Comparison of ENCODE assay signal across 10 cellular contexts in genomic region chr17:40584950-40585349, GRCh38. TPM values are rescaled to one million over a fixed set of nuclear protein-coding genes. Genes with fewer than 3 reads are reported as not detected.
DNase-seq lines count a peak whose midpoint lies in the region; ATAC-seq, FAIRE-seq and TF ChIP-seq lines count a peak whose summit lies in the region.
"Not testable (repeated sequence)": the region's sequence is repeated elsewhere in the genome, so short reads cannot be mapped to it uniquely, and the experiment has no call there.
"Had no signal": no experiment of that assay in that cellular context is flagged by ENCODE, and none has a peak within 500 bp of the region (broad histone marks: within the 10 kb centered on the region; RNA-seq: fewer than 3 reads in every experiment).

No MANE protein-coding gene starts in this region.

- FAIRE-seq in K562 (lab: Jason Lieb, UNC): not testable (repeated sequence)

- not testable (repeated sequence) for H3K9me3 ChIP-seq in CD4-positive, alpha-beta memory T cell (ENCODE audit: control insufficient read depth in 1 of 2, low read length in 2 of 2); T-helper 17 cell (ENCODE audit: control insufficient read depth, low read length, poor library complexity, severe bottlenecking); K562 (replicated peaks; ENCODE audit: control insufficient read depth, insufficient read depth, low read depth, low read length)

- not testable (repeated sequence) for H4K20me1 ChIP-seq in K562 (replicated peaks; ENCODE audit: control insufficient read depth, insufficient read depth, low read length)

- peaks cover 78% of the 10 kb centered on the region for H3K4me1 ChIP-seq in CD4-positive, alpha-beta memory T cell (ENCODE audit: insufficient read depth, low read length)
- H3K4me1 ChIP-seq in K562 (replicated peaks in 1 of 2; ENCODE audit: control insufficient read depth in 2 of 2, insufficient read depth in 2 of 2, low read length in 2 of 2): not testable (repeated sequence)

- BruUV-seq in K562 (replicated peaks; lab: Mats Ljungman, UMichigan): not testable (repeated sequence)

- not testable (repeated sequence) for H3K9ac ChIP-seq in K562 (ENCODE audit: insufficient read depth in 1 of 2, low read depth in 2 of 2, low read length in 2 of 2)

- not testable (repeated sequence) for H3K4me3 ChIP-seq in CD4-positive, alpha-beta memory T cell (ENCODE audit: low read length in 2 of 2); K562

- not testable (repeated sequence) for TF ChIP-seq RAD21 in K562 (CRISPR knock-in tag; conservative IDR thresholded peaks at IDR 0.05 in 1 of 2, IDR thresholded peaks at IDR 0.05 in 1 of 2)

- not testable (repeated sequence) for H3K27ac ChIP-seq in CD4-positive, alpha-beta memory T cell (ENCODE audit: low read depth, low read length); K562 (ENCODE audit: extremely low read depth, low read depth, low read length)

- 0% methylated on average over 2 of the region's 2 CpGs for WGBS in K562 (ENCODE audit: insufficient coverage, low coverage, missing lambda C conversion rate)

- H3K27ac Mint-ChIP-seq in CD4-positive, alpha-beta memory T cell: peak overlapping the region; percentile 12 to 84 (median 63)
- peak overlapping the region; percentile 25 for H3K27ac Mint-ChIP-seq in T-helper 17 cell
- peak overlapping the region; percentile 61 for H3K27ac Mint-ChIP-seq in activated CD8-positive, alpha-beta T cell treated with anti-CD3 and anti-CD28 coated beads for 36 hours
- H3K27ac Mint-ChIP-seq in activated naive CD8-positive, alpha-beta T cell: peak overlapping the region; percentile 87
- H3K27ac Mint-ChIP-seq in naive thymus-derived CD8-positive, alpha-beta T cell: peak overlapping the region; percentile 88 to 99 (median 96)
- peak overlapping the region; percentile 42 for H3K27ac Mint-ChIP-seq in stimulated activated naive CD8-positive, alpha-beta T cell treated with anti-CD3 and anti-CD28 coated beads, Interleukin-15, Interleukin-2, amounts not matched to agents 100 ng/mL and 50 ng/mL, for 24 hours

- not testable (repeated sequence) for H3K27me3 Mint-ChIP-seq in CD4-positive, alpha-beta memory T cell; T-helper 17 cell; activated CD8-positive, alpha-beta T cell treated with anti-CD3 and anti-CD28 coated beads for 36 hours; activated naive CD8-positive, alpha-beta T cell; naive thymus-derived CD8-positive, alpha-beta T cell; stimulated activated naive CD8-positive, alpha-beta T cell treated with anti-CD3 and anti-CD28 coated beads, Interleukin-15, Interleukin-2, amounts not matched to agents 100 ng/mL and 50 ng/mL, for 24 hours

- ATAC-seq in T-helper 17 cell; activated CD8-positive, alpha-beta T cell treated with anti-CD3 and anti-CD28 coated beads for 36 hours; K562; naive thymus-derived CD8-positive, alpha-beta T cell: not testable (repeated sequence)

- peaks cover 65 to 97% (median 81%) of the 10 kb centered on the region in 4 donors for H3K4me1 Mint-ChIP-seq in CD4-positive, alpha-beta memory T cell
- H3K4me1 Mint-ChIP-seq in T-helper 17 cell: peaks cover 45% of the 10 kb centered on the region
- H3K4me1 Mint-ChIP-seq in activated CD8-positive, alpha-beta T cell treated with anti-CD3 and anti-CD28 coated beads for 36 hours (ENCODE audit: low read depth): peaks cover 91% of the 10 kb centered on the region
- peaks cover 94% of the 10 kb centered on the region for H3K4me1 Mint-ChIP-seq in activated naive CD8-positive, alpha-beta T cell (ENCODE audit: low read depth)
- peaks cover 67 to 97% (median 96%) of the 10 kb centered on the region in 4 donors for H3K4me1 Mint-ChIP-seq in naive thymus-derived CD8-positive, alpha-beta T cell
- peaks cover 98% of the 10 kb centered on the region for H3K4me1 Mint-ChIP-seq in stimulated activated naive CD8-positive, alpha-beta T cell treated with anti-CD3 and anti-CD28 coated beads, Interleukin-15, Interleukin-2, amounts not matched to agents 100 ng/mL and 50 ng/mL, for 24 hours (ENCODE audit: low read depth)

- not testable (repeated sequence) for H3K4me2 ChIP-seq in K562 (ENCODE audit: insufficient read depth, low read length)

- in situ Hi-C loops in K562 (cut with MboI): not testable (repeated sequence)

- not testable (repeated sequence) for H2AFZ ChIP-seq in K562 (ENCODE audit: low read depth, low read length)

- not testable (repeated sequence) for DNase-seq in CD4-positive, alpha-beta memory T cell; T-helper 17 cell; activated CD8-positive, alpha-beta T cell treated with anti-CD3 and anti-CD28 coated beads for 36 hours; K562 (ENCODE audit: extremely low read depth in 1 of 4, low spot score in 3 of 4); naive thymus-derived CD8-positive, alpha-beta T cell

- H3K36me3 ChIP-seq in CD4-positive, alpha-beta memory T cell (ENCODE audit: insufficient read depth, low read length); K562 (ENCODE audit: control insufficient read depth, insufficient read depth, low read length): not testable (repeated sequence)

- not testable (repeated sequence) for TF ChIP-seq CTCF in activated CD8-positive, alpha-beta T cell treated with anti-CD3 and anti-CD28 coated beads for 36 hours (IDR thresholded peaks at IDR 0.05); K562 (IDR thresholded peaks at IDR 0.05 in 2 of 3, conservative IDR thresholded peaks at IDR 0.05 in 1 of 3; ENCODE audit: insufficient read depth in 2 of 3, low read depth in 1 of 3, low read length in 3 of 3)

- H3K4me3 Mint-ChIP-seq in CD4-positive, alpha-beta memory T cell: peak overlapping the region in 4 of 8 donors; percentile 2 to 39 (median 12)
- not testable (repeated sequence) for H3K4me3 Mint-ChIP-seq in T-helper 17 cell; activated CD8-positive, alpha-beta T cell treated with anti-CD3 and anti-CD28 coated beads for 36 hours; stimulated activated naive CD8-positive, alpha-beta T cell treated with anti-CD3 and anti-CD28 coated beads, Interleukin-15, Interleukin-2, amounts not matched to agents 100 ng/mL and 50 ng/mL, for 24 hours
- H3K4me3 Mint-ChIP-seq in activated naive CD8-positive, alpha-beta T cell: peak overlapping the region; percentile 56
- H3K4me3 Mint-ChIP-seq in naive thymus-derived CD8-positive, alpha-beta T cell: peak overlapping the region in 7 of 10 donors; percentile 8 to 72 (median 57)

- H3K79me2 ChIP-seq in K562 (ENCODE audit: control insufficient read depth, insufficient read depth, low read length): not testable (repeated sequence)

- not testable (repeated sequence) for TF ChIP-seq POLR2A in K562 (conservative IDR thresholded peaks at IDR 0.05)

- H3K9me1 ChIP-seq in K562 (ENCODE audit: control insufficient read depth, insufficient read depth, low read length): not testable (repeated sequence)

- H3K36me3 Mint-ChIP-seq in CD4-positive, alpha-beta memory T cell: peaks cover 8 to 18% of the 10 kb centered on the region in 2 donors
- H3K36me3 Mint-ChIP-seq in T-helper 17 cell (ENCODE audit: low read depth): not testable (repeated sequence)
- peaks cover 50% of the 10 kb centered on the region for H3K36me3 Mint-ChIP-seq in activated CD8-positive, alpha-beta T cell treated with anti-CD3 and anti-CD28 coated beads for 36 hours (ENCODE audit: low read depth)
- peaks cover 27% of the 10 kb centered on the region for H3K36me3 Mint-ChIP-seq in activated naive CD8-positive, alpha-beta T cell
- peaks cover 0 to 15% (median 12%) of the 10 kb centered on the region in 3 donors for H3K36me3 Mint-ChIP-seq in naive thymus-derived CD8-positive, alpha-beta T cell
- H3K36me3 Mint-ChIP-seq in stimulated activated naive CD8-positive, alpha-beta T cell treated with anti-CD3 and anti-CD28 coated beads, Interleukin-15, Interleukin-2, amounts not matched to agents 100 ng/mL and 50 ng/mL, for 24 hours (ENCODE audit: low read depth): peaks cover 23% of the 10 kb centered on the region

- intact Hi-C loops in CD4-positive, alpha-beta memory T cell (cut with micrococcal nuclease); activated CD8-positive, alpha-beta T cell treated with anti-CD3 and anti-CD28 coated beads for 36 hours (cut with micrococcal nuclease); K562 (cut with micrococcal nuclease): not testable (repeated sequence)

- POLR2A ChIA-PET in CD4-positive, alpha-beta memory T cell (lab: Charles Lee; ENCODE audit: partially characterized antibody): interaction anchor here (1.1 to 5.9 kb wide), 2 partner anchors 20 kb away, joined by 4 to 166 read pairs; partner anchors contain the start of gene CCR7
- POLR2A ChIA-PET in activated CD8-positive, alpha-beta T cell treated with anti-CD3 and anti-CD28 coated beads for 36 hours (lab: Charles Lee); K562 (lab: Yijun Ruan, JAX): not testable (repeated sequence)
- POLR2A ChIA-PET in naive thymus-derived CD8-positive, alpha-beta T cell (lab: Charles Lee): interaction anchor here (0.6 to 14.2 kb wide), 9 partner anchors 9 to 169 kb away, joined by 3 to 481 read pairs (median 7); partner anchors contain the start of gene CCR7

- not testable (repeated sequence) for TF ChIP-seq EP300 in K562 (IDR thresholded peaks at IDR 0.05; ENCODE audit: low read length)

- CTCF ChIA-PET in CD4-positive, alpha-beta memory T cell (lab: Charles Lee; ENCODE audit: partially characterized antibody): interaction anchor here (1.0 to 1.8 kb wide), 3 partner anchors 23 to 35 kb away, joined by 4 to 6 read pairs (median 5); no protein-coding TSS in a partner anchor
- CTCF ChIA-PET in activated CD8-positive, alpha-beta T cell treated with anti-CD3 and anti-CD28 coated beads for 36 hours (lab: Charles Lee): interaction anchor here (1.0 to 1.7 kb wide), 3 partner anchors 16 to 35 kb away, joined by 3 to 6 read pairs (median 3); no protein-coding TSS in a partner anchor
- CTCF ChIA-PET in K562 (lab: Yijun Ruan, JAX; ENCODE audit: low intra/inter-chr PET ratio): not testable (repeated sequence)

- peaks cover 0 to 30% (median 23%) of the 10 kb centered on the region in 8 donors for H3K9me3 Mint-ChIP-seq in CD4-positive, alpha-beta memory T cell
- H3K9me3 Mint-ChIP-seq in activated CD8-positive, alpha-beta T cell treated with anti-CD3 and anti-CD28 coated beads for 36 hours: peaks cover 51% of the 10 kb centered on the region
- peaks cover 22% of the 10 kb centered on the region for H3K9me3 Mint-ChIP-seq in activated naive CD8-positive, alpha-beta T cell (ENCODE audit: low read depth)
- H3K9me3 Mint-ChIP-seq in naive thymus-derived CD8-positive, alpha-beta T cell: peaks cover 0 to 40% (median 20%) of the 10 kb centered on the region in 9 donors
- peaks cover 35% of the 10 kb centered on the region for H3K9me3 Mint-ChIP-seq in stimulated activated naive CD8-positive, alpha-beta T cell treated with anti-CD3 and anti-CD28 coated beads, Interleukin-15, Interleukin-2, amounts not matched to agents 100 ng/mL and 50 ng/mL, for 24 hours

- not testable (repeated sequence) for H3K27me3 ChIP-seq in CD4-positive, alpha-beta memory T cell (ENCODE audit: insufficient read depth, low read length); K562 (ENCODE audit: control insufficient read depth in 2 of 2, insufficient read depth in 2 of 2, low read length in 2 of 2)

RNA-seq across cellular contexts. Expression of gene CCR7, which starts 19.7 kb away (rescaled TPM):
- total RNA-seq in CD4-positive, alpha-beta memory T cell: 100 to 1,000 TPM; 268 to 269 TPM
- 100 to 1,000 TPM; 436 to 502 TPM for polyA plus RNA-seq in CD4-positive, alpha-beta memory T cell
- total RNA-seq in T-helper 17 cell (100 to 1,000 TPM; 165 to 182 TPM), K562 (2014; rRNA removed) (0.14 and 0.33 TPM in 2 replicates), K562 (2014; rRNA removed; fragmentation: Illumina TruSeq; extraction: Trizol) (0.13 and 0.22 TPM in 2 replicates), K562 (2015; rRNA removed; fragmentation: Illumina TruSeq; extraction: Trizol) (0.30 and 0.51 TPM in 2 replicates), K562 (2021) (1.1 and 1.3 TPM in 2 replicates)
- total RNA-seq in activated CD8-positive, alpha-beta T cell treated with anti-CD3 and anti-CD28 coated beads for 36 hours: 100 to 1,000 TPM; 297 to 302 TPM
- total RNA-seq in K562 (2011; cell fraction: chromatin; rRNA removed; ENCODE audit: low replicate concordance): 0.62 and 2.8 TPM in 2 replicates
- total RNA-seq in K562 (2011; cell fraction: nucleolus; rRNA removed): 1.6 and 2.2 TPM in 2 replicates
- 1.1 and 1.2 TPM in 2 replicates for total RNA-seq in K562 (2011; cell fraction: nucleoplasm; rRNA removed)
- polyA plus RNA-seq in K562 (2011; rRNA removed) (0.46 and 1.4 TPM in 2 replicates), K562 (2014; fragmentation: Illumina TruSeq; extraction: Trizol) (0.48 and 0.73 TPM in 2 replicates), K562 (2014; fragmentation: Nextera tagmentation; extraction: Ambion mirVana) (1 to 10 TPM in 1 of 2 experiments, under 1 TPM in 1; 0.58 to 1.0 TPM), K562 (2014; rRNA removed) (0.32 and 0.56 TPM in 2 replicates)
- polyA plus RNA-seq in K562 (2011; cell fraction: cytosol; rRNA removed): 0.83 and 6.2 TPM in 2 replicates
- polyA plus RNA-seq in K562 (2011; cell fraction: nucleus; rRNA removed): 0.28 and 2.5 TPM in 2 replicates
- polyA plus RNA-seq in K562 (2012): 0.48 and 2.1 TPM in 2 replicates
- 1.1 and 4.7 TPM in 2 replicates for polyA minus RNA-seq in K562 (2011; rRNA and poly(A)+ RNA removed)
- 1.3 TPM in 1 of 2 replicates, not detected in the other for polyA minus RNA-seq in K562 (2011; cell fraction: cytosol; rRNA and poly(A)+ RNA removed)
- polyA minus RNA-seq in K562 (2011; cell fraction: nucleus; rRNA and poly(A)+ RNA removed): 0.67 and 1.5 TPM in 2 replicates
- total RNA-seq in naive thymus-derived CD8-positive, alpha-beta T cell: 100 to 1,000 TPM; 571 to 574 TPM
- polyA plus RNA-seq in naive thymus-derived CD8-positive, alpha-beta T cell: 1,000 to 10,000 TPM in 2 of 3 donors, 100 to 1,000 TPM in 1; 897 to 2,008 (median 1,531) TPM
- total RNA-seq: Daoy, GM23248, H4 had no signal

Comparison
In these comparisons a context has a peak if more than half of its experiments do, and no peak if none do; other contexts are left out.
1. H3K27ac Mint-ChIP-seq: peak in every context shown above with its lines; median percentile 96 in naive thymus-derived CD8-positive, alpha-beta T cell; 87 in activated naive CD8-positive, alpha-beta T cell; 63 in CD4-positive, alpha-beta memory T cell; 61 in activated CD8-positive, alpha-beta T cell treated with anti-CD3 and anti-CD28 coated beads for 36 hours; 42 in stimulated activated naive CD8-positive, alpha-beta T cell treated with anti-CD3 and anti-CD28 coated beads, Interleukin-15, Interleukin-2, amounts not matched to agents 100 ng/mL and 50 ng/mL, for 24 hours; 25 in T-helper 17 cell.
2. RNA of gene CCR7, which starts 19.7 kb away (total RNA-seq): 571 to 574 TPM in naive thymus-derived CD8-positive, alpha-beta T cell, 297 to 302 TPM in activated CD8-positive, alpha-beta T cell treated with anti-CD3 and anti-CD28 coated beads for 36 hours, 268 to 269 TPM in CD4-positive, alpha-beta memory T cell and 165 to 182 TPM in T-helper 17 cell; 0.13 to 2.8 TPM in K562; every median in the first group is over 10 times any median in the second.